In genomic region chr3:8963137-8963853, GRCh38 we compare ENCODE assay signal across 8 cellular contexts. TPM values are rescaled to one million over a fixed set of nuclear protein-coding genes. Genes with fewer than 3 reads are reported as not detected.
DNase-seq lines count a peak whose midpoint lies in the region; ATAC-seq and TF ChIP-seq lines count a peak whose summit lies in the region.

TSS of gene RAD18 (minus strand) at chr3:8963472. CDS start at chr3:8963385, 87 bp downstream.

- no peaks in the 10 kb centered on the region for H3K9me3 ChIP-seq in CD4-positive, CD25-positive, alpha-beta regulatory T cell (ENCODE audit: control insufficient read depth in 2 of 2, low read length in 2 of 2)

- 1% methylated on average over 33 to 45 of the region's 45 CpGs for WGBS in lower leg skin, 2 donors

- H3K27ac Mint-ChIP-seq in CD4-positive, CD25-positive, alpha-beta regulatory T cell, result peak within 1 kb of the TSS; percentile 92 to 99 (median 99)

- intact Hi-C loops in dorsolateral prefrontal cortex (cut with DNase I) (loop anchor here (5.0 to 10.0 kb wide), 2 partner anchors 196 to 682 kb away; partner anchors contain the start of genes MTMR14 (in 1 of the 2) and OXTR (in 1 of the 2)), lower leg skin (cut with DNase I; ENCODE audit: low total_unique reads) (no loop called here)

- H3K36me3 ChIP-seq in CD4-positive, CD25-positive, alpha-beta regulatory T cell (ENCODE audit: control insufficient read depth, insufficient read depth, low read length), result no peaks in the 10 kb centered on the region

- no peak for TF ChIP-seq POLR2A in lower leg skin (IDR thresholded peaks at IDR 0.05)

- H3K4me1 Mint-ChIP-seq in CD4-positive, CD25-positive, alpha-beta regulatory T cell, result peaks cover 17 to 45% (median 27%) of the 10 kb centered on the region in 4 donors

- peak in 29 of 56 donors; percentile 5 to 61 (median 28) for TF ChIP-seq CTCF in dorsolateral prefrontal cortex (IDR thresholded peaks at IDR 0.05 in 54 of 56, conservative IDR thresholded peaks at IDR 0.05 in 2 of 56; ENCODE audit: low read depth in 1 of 56, partially characterized antibody in 56 of 56)
- TF ChIP-seq CTCF in lower leg skin (IDR thresholded peaks at IDR 0.05), result no peak

- peak within 1 kb of the TSS; percentile 94 to 99 (median 98) for H3K4me3 Mint-ChIP-seq in CD4-positive, CD25-positive, alpha-beta regulatory T cell

- peak; percentile 92 to 95 for ATAC-seq in CD4-positive, CD25-positive, alpha-beta regulatory T cell (ENCODE audit: low read depth in 2 of 2)
- peak; percentile 94 for ATAC-seq in GM19438 (IDR thresholded peaks at IDR 0.05; ENCODE audit: low read depth, unreplicated experiment)
- peak; percentile 91 for ATAC-seq in HG03571 (IDR thresholded peaks at IDR 0.05; ENCODE audit: unreplicated experiment)

- peaks cover 14% of the 10 kb centered on the region for H3K36me3 Mint-ChIP-seq in CD4-positive, CD25-positive, alpha-beta regulatory T cell

- H3K9me3 Mint-ChIP-seq in CD4-positive, CD25-positive, alpha-beta regulatory T cell, result no peaks in the 10 kb centered on the region

- peaks cover 15% of the 10 kb centered on the region for H3K4me1 ChIP-seq in CD4-positive, CD25-positive, alpha-beta regulatory T cell (ENCODE audit: control insufficient read depth, insufficient read depth, low read length, poor library complexity, severe bottlenecking)

- DNase-seq in CD4-positive, CD25-positive, alpha-beta regulatory T cell, result peak; percentile 87 to 94 (median 92)
- DNase-seq in NCI-H82 treated with DMSO at 0.1 percent for 48 hours (lab: John Stamatoyannopoulos, UW; ENCODE audit: unreplicated experiment), result peak; percentile 81
- DNase-seq in activated CD4-positive, alpha-beta T cell treated with anti-CD3 and anti-CD28 coated beads, Interleukin-2, amount 50 U/mL, for 48 hours, result peak; percentile 89 to 93
- peak; percentile 79 to 92 (median 84) for DNase-seq in dorsolateral prefrontal cortex
- DNase-seq in lower leg skin (ENCODE audit: low spot score in 2 of 2), result peak; percentile 86 to 98
- peak; percentile 88 for DNase-seq in stimulated activated CD4-positive, alpha-beta T cell treated with anti-CD3 and anti-CD28 coated beads, Interleukin-4, amount 100 ng/mL, for 4 hours

- H3K27ac ChIP-seq in CD4-positive, CD25-positive, alpha-beta regulatory T cell (ENCODE audit: insufficient read depth, low read length, poor library complexity, severe bottlenecking), result peak within 1 kb of the TSS; percentile 93
- H3K27ac ChIP-seq in dorsolateral prefrontal cortex, result peak within 1 kb of the TSS in 56 of 59 donors; percentile 3 to 90 (median 70)

- peak within 1 kb of the TSS; percentile 98 for H3K4me3 ChIP-seq in CD4-positive, CD25-positive, alpha-beta regulatory T cell (ENCODE audit: low read depth, low read length)
- H3K4me3 ChIP-seq in dorsolateral prefrontal cortex (peak within 1 kb of the TSS; percentile 51 to 99 (median 88)), lower leg skin (ENCODE audit: low read depth, poor library complexity, severe bottlenecking) (peak within 1 kb of the TSS; percentile 79)

- peaks cover 9% of the 10 kb centered on the region for H3K27me3 Mint-ChIP-seq in CD4-positive, CD25-positive, alpha-beta regulatory T cell

- H3K27me3 ChIP-seq in CD4-positive, CD25-positive, alpha-beta regulatory T cell (ENCODE audit: control insufficient read depth, insufficient read depth, low read length), result no peaks in the 10 kb centered on the region
- H3K27me3 ChIP-seq in dorsolateral prefrontal cortex, result no peaks in the 10 kb centered on the region

RNA-seq across cellular contexts. Expression of gene RAD18, which starts in this region (rescaled TPM):
- total RNA-seq in CD4-positive, CD25-positive, alpha-beta regulatory T cell, result 19.8 TPM
- polyA plus RNA-seq in CD4-positive, CD25-positive, alpha-beta regulatory T cell, result 10 to 100 TPM in 2 of 4 donors, 1 to 10 TPM in 2; 7.8 to 12.1 (median 10.5) TPM
- 10 to 100 TPM in 110 of 120 experiments, 1 to 10 TPM in 10; 7.8 to 24.6 (median 13.3) TPM for total RNA-seq in dorsolateral prefrontal cortex
- total RNA-seq in lower leg skin, result 10 to 100 TPM in 2 of 4 donors, 1 to 10 TPM in 2; 6.5 to 14.7 (median 9.2) TPM

Comparison
In these comparisons a context has a peak if more than half of its experiments do, and no peak if none do; other contexts are left out.
1. Peak in every context shown above with its lines: DNase-seq, ATAC-seq, H3K4me3 ChIP-seq and H3K27ac ChIP-seq.
2. CTCF ChIP-seq: peak in dorsolateral prefrontal cortex (29 of 56); none in lower leg skin (0 of 3).